Comparison of ENCODE assay signal across 15 cellular contexts in the genomic region with DNA sequence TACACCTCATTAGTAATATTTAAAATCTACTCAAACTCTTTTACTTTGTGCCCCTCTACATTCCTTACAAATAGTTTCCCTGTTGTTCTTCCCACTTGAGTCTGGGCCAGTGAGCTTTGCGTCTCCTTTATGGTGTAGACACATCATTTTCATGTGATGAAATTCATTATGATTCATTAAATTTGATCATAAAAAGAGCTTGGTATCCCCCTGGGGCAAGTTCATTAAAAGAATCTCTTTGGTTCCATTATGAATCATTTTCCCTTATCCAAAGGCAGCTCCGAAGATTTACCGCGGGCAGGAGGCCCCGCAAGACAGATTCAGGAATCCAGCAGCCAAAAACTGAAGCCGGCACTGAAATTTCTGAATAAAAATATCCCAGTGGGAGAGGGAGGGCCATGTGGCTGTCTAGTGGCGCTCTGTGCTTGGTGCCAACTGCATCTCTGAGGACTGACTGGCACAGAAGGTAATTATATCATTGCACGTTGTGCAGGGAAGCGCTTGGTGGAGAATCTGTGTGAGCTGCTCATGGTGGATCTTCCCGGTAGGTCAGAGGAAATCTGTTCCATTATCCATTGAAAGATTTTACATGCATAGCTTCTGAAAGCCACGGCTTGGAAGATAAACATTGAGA.
DNase-seq lines count a peak whose midpoint lies in the region; ATAC-seq and TF ChIP-seq lines count a peak whose summit lies in the region.
"Had no signal": no experiment of that assay in that cellular context is flagged by ENCODE, and none has a peak within 500 bp of the region (broad histone marks: within the 10 kb centered on the region; RNA-seq: fewer than 3 reads in every experiment).

No MANE protein-coding gene starts in this region.

- TF ChIP-seq CTCF in fibroblast of villous mesenchyme (IDR thresholded peaks at IDR 0.05; ENCODE audit: insufficient read depth, low read depth, low read length) (no peak), GM13976 (IDR thresholded peaks at IDR 0.05; ENCODE audit: borderline replicate concordance, control extremely low read depth, extremely low read depth, insufficient read depth, missing control alignments) (no peak)

- no peak overlapping the region for H3K9ac ChIP-seq in adipocyte (ENCODE audit: low read length)

- H3K4me1 ChIP-seq in adipocyte (ENCODE audit: control insufficient read depth, insufficient read depth, low read length): peaks cover 18% of the 10 kb centered on the region
- H3K4me1 ChIP-seq: thyroid gland had no signal

- no peaks in the 10 kb centered on the region for H3K36me3 ChIP-seq in adipocyte (ENCODE audit: control insufficient read depth, insufficient read depth, low read length, severe bottlenecking)
- H3K36me3 ChIP-seq: spleen, thyroid gland had no signal

- DNase-seq in NCI-H2171 treated with DMSO at 0.1 percent for 48 hours (lab: John Stamatoyannopoulos, UW) (peak; percentile 2), NCI-H2171 (lab: John Stamatoyannopoulos, UW) (no peak), adipocyte (ENCODE audit: low read depth) (peak; percentile 2), fibroblast of villous mesenchyme (ENCODE audit: low read depth) (peak; percentile 27), superior temporal gyrus (ENCODE audit: extremely low spot score) (peak; percentile 74), SW 1271 (lab: John Stamatoyannopoulos, UW) (no peak), GM13976 (ENCODE audit: low spot score) (no peak)
- DNase-seq: 8988T; activated naive CD4-positive, alpha-beta T cell treated with anti-CD3 and anti-CD28 coated beads, Interleukin-2, amount 50 U/mL, for 16 hours; Calu3; NCI-H446; nephron progenitor cell; spleen; thyroid gland had no signal

- H3K9me3 ChIP-seq in adipocyte (ENCODE audit: control insufficient read depth, low read length): no peaks in the 10 kb centered on the region
- H3K9me3 ChIP-seq: thyroid gland had no signal

- no peaks in the 10 kb centered on the region for H3K27me3 ChIP-seq in adipocyte (replicated peaks; ENCODE audit: control insufficient read depth, insufficient read depth, low read length)
- H3K27me3 ChIP-seq: spleen, thyroid gland had no signal

- H3K4me3 ChIP-seq in adipocyte (ENCODE audit: low read length) (peak overlapping the region; percentile 9), fibroblast of villous mesenchyme (ENCODE audit: low read depth, low read length) (no peak overlapping the region)
- H3K4me3 ChIP-seq: spleen, thyroid gland had no signal

- ATAC-seq in HG03095 (IDR thresholded peaks at IDR 0.05; ENCODE audit: unreplicated experiment): no peak

- in situ Hi-C loops in GM13976 (cut with MboI; ENCODE audit: low sequenced_read_pairs, unreplicated experiment): no loop called here

Comparison
In these comparisons a context has a peak if more than half of its experiments do, and no peak if none do; other contexts are left out.
1. DNase-seq: peak in NCI-H2171 treated with DMSO at 0.1 percent for 48 hours (single experiment), adipocyte (single experiment), fibroblast of villous mesenchyme (single experiment) and superior temporal gyrus (single experiment); none in NCI-H2171 (single experiment), SW 1271 (0 of 2) and GM13976 (single experiment).